1 cellular context compared by ENCODE assay signal in genomic region chr11:124800226-124800929, GRCh38.
TF ChIP-seq lines count a peak whose summit lies in the region.

Gene MSANTD2 (minus strand): TSS chr11:124800406. CDS start chr11:124800380, 26 bp downstream.

TF ChIP-seq in HEK293, 187 proteins besides CTCF, POLR2A, EP300 and RAD21 (continued from another document):
- TF ChIP-seq PRDM10 (tag by site-specific recombination; IDR thresholded peaks at IDR 0.05) = peak; percentile 78
- peak; percentile 81 for TF ChIP-seq SP2 (tag by site-specific recombination; IDR thresholded peaks at IDR 0.05)
- no peak for TF ChIP-seq ZNF473 (tag by site-specific recombination; IDR thresholded peaks at IDR 0.05)
- no peak for TF ChIP-seq ZSCAN4 (tag by site-specific recombination; IDR thresholded peaks at IDR 0.05)
- TF ChIP-seq, protein P1, sequence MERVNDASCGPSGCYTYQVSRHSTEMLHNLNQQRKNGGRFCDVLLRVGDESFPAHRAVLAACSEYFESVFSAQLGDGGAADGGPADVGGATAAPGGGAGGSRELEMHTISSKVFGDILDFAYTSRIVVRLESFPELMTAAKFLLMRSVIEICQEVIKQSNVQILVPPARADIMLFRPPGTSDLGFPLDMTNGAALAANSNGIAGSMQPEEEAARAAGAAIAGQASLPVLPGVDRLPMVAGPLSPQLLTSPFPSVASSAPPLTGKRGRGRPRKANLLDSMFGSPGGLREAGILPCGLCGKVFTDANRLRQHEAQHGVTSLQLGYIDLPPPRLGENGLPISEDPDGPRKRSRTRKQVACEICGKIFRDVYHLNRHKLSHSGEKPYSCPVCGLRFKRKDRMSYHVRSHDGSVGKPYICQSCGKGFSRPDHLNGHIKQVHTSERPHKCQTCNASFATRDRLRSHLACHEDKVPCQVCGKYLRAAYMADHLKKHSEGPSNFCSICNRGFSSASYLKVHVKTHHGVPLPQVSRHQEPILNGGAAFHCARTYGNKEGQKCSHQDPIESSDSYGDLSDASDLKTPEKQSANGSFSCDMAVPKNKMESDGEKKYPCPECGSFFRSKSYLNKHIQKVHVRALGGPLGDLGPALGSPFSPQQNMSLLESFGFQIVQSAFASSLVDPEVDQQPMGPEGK (tag by site-specific recombination; IDR thresholded peaks at IDR 0.05) = peak; percentile 82
- TF ChIP-seq ZNF184 (tag by site-specific recombination; IDR thresholded peaks at IDR 0.05) = no peak
- no peak for TF ChIP-seq ZNF785 (tag by site-specific recombination; IDR thresholded peaks at IDR 0.05)
- no peak for TF ChIP-seq FEZF1 (tag by site-specific recombination; IDR thresholded peaks at IDR 0.05)
- peak; percentile 67 for TF ChIP-seq ZNF2 (tag by site-specific recombination; IDR thresholded peaks at IDR 0.05)
- peak; percentile 39; the same call in 1 of the 2 replicates for TF ChIP-seq ZNF660 (tag by site-specific recombination; IDR thresholded peaks at IDR 0.05)
- no peak for TF ChIP-seq ZNF174 (tag by site-specific recombination; IDR thresholded peaks at IDR 0.05)
- peak; percentile 71 for TF ChIP-seq ZNF692 (tag by site-specific recombination; IDR thresholded peaks at IDR 0.05)
- peak; percentile 52 for TF ChIP-seq YY1 (tag by site-specific recombination; IDR thresholded peaks at IDR 0.05)
- peak; percentile 61 for TF ChIP-seq ZNF600 (tag by site-specific recombination; IDR thresholded peaks at IDR 0.05)
- TF ChIP-seq, protein P2, sequence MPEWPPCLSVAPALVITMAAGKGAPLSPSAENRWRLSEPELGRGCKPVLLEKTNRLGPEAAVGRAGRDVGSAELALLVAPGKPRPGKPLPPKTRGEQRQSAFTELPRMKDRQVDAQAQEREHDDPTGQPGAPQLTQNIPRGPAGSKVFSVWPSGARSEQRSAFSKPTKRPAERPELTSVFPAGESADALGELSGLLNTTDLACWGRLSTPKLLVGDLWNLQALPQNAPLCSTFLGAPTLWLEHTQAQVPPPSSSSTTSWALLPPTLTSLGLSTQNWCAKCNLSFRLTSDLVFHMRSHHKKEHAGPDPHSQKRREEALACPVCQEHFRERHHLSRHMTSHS (tag by site-specific recombination; IDR thresholded peaks at IDR 0.05) = no peak
- TF ChIP-seq, protein P3, sequence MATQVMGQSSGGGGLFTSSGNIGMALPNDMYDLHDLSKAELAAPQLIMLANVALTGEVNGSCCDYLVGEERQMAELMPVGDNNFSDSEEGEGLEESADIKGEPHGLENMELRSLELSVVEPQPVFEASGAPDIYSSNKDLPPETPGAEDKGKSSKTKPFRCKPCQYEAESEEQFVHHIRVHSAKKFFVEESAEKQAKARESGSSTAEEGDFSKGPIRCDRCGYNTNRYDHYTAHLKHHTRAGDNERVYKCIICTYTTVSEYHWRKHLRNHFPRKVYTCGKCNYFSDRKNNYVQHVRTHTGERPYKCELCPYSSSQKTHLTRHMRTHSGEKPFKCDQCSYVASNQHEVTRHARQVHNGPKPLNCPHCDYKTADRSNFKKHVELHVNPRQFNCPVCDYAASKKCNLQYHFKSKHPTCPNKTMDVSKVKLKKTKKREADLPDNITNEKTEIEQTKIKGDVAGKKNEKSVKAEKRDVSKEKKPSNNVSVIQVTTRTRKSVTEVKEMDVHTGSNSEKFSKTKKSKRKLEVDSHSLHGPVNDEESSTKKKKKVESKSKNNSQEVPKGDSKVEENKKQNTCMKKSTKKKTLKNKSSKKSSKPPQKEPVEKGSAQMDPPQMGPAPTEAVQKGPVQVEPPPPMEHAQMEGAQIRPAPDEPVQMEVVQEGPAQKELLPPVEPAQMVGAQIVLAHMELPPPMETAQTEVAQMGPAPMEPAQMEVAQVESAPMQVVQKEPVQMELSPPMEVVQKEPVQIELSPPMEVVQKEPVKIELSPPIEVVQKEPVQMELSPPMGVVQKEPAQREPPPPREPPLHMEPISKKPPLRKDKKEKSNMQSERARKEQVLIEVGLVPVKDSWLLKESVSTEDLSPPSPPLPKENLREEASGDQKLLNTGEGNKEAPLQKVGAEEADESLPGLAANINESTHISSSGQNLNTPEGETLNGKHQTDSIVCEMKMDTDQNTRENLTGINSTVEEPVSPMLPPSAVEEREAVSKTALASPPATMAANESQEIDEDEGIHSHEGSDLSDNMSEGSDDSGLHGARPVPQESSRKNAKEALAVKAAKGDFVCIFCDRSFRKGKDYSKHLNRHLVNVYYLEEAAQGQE (tag by site-specific recombination; IDR thresholded peaks at IDR 0.05) = no peak
- 0 out of 2 replicates have a peak, but pooled peaks have one; percentile 26 for TF ChIP-seq ZFP69B (tag by site-specific recombination; IDR thresholded peaks at IDR 0.05)
- TF ChIP-seq ZNF398 (tag by site-specific recombination; IDR thresholded peaks at IDR 0.05) = peak; percentile 69
- TF ChIP-seq SP7 (tag by site-specific recombination; IDR thresholded peaks at IDR 0.05) = peak; percentile 64
- peak; percentile 79 for TF ChIP-seq EGR2 (tag by site-specific recombination; IDR thresholded peaks at IDR 0.05; ENCODE audit: low read depth)
- no peak for TF ChIP-seq WT1 (tag by site-specific recombination; IDR thresholded peaks at IDR 0.05)
- no peak for TF ChIP-seq ZNF555 (tag by site-specific recombination; conservative IDR thresholded peaks at IDR 0.05)
- peak; percentile 53; the same call in 1 of the 2 replicates for TF ChIP-seq ZNF501 (tag by site-specific recombination; IDR thresholded peaks at IDR 0.05)
- TF ChIP-seq ZNF837 (tag by site-specific recombination; IDR thresholded peaks at IDR 0.05) = no peak
- TF ChIP-seq GLIS2 (tag by site-specific recombination; IDR thresholded peaks at IDR 0.05) = peak; percentile 43; the same call in 1 of the 2 replicates
- TF ChIP-seq ZXDB (tag by site-specific recombination; IDR thresholded peaks at IDR 0.05) = peak; percentile 89
- no peak for TF ChIP-seq ZNF792 (tag by site-specific recombination; IDR thresholded peaks at IDR 0.05)
- TF ChIP-seq TCF7L2 (IDR thresholded peaks at IDR 0.05; ENCODE audit: borderline replicate concordance, low read depth, low read length) = no peak
- TF ChIP-seq ZBTB7A (tag by site-specific recombination; IDR thresholded peaks at IDR 0.05; ENCODE audit: low read depth) = no peak
- TF ChIP-seq ZNF391 (tag by site-specific recombination; IDR thresholded peaks at IDR 0.05; ENCODE audit: borderline replicate concordance, low read depth) = no peak
- TF ChIP-seq ZNF544 (tag by site-specific recombination; IDR thresholded peaks at IDR 0.05) = no peak
- no peak for TF ChIP-seq ZNF140 (tag by site-specific recombination; IDR thresholded peaks at IDR 0.05)
- TF ChIP-seq, protein P4, sequence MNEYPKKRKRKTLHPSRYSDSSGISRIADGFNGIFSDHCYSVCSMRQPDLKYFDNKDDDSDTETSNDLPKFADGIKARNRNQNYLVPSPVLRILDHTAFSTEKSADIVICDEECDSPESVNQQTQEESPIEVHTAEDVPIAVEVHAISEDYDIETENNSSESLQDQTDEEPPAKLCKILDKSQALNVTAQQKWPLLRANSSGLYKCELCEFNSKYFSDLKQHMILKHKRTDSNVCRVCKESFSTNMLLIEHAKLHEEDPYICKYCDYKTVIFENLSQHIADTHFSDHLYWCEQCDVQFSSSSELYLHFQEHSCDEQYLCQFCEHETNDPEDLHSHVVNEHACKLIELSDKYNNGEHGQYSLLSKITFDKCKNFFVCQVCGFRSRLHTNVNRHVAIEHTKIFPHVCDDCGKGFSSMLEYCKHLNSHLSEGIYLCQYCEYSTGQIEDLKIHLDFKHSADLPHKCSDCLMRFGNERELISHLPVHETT (tag by site-specific recombination; IDR thresholded peaks at IDR 0.05) = no peak
